Comparison of ENCODE assay signal across 8 cellular contexts in genomic region chr7:43985904-43986864, GRCh38. TPM values are rescaled to one million over a fixed set of nuclear protein-coding genes. Genes with fewer than 3 reads are reported as not detected.
A peak's percentile ranks its signal among the peaks of the same experiment; 100 is the strongest.
DNase-seq lines count a peak whose midpoint lies in the region; ATAC-seq, FAIRE-seq and TF ChIP-seq lines count a peak whose summit lies in the region.
"Not testable (repeated sequence)": the region's sequence is repeated elsewhere in the genome, so short reads cannot be mapped to it uniquely, and the experiment has no call there.

No MANE protein-coding gene starts in this region.

- not testable (repeated sequence) for H2BK15ac ChIP-seq in mesenchymal stem cell (ENCODE audit: low read depth, poor library complexity, severe bottlenecking)

- H3K9me3 ChIP-seq in CD4-positive, alpha-beta T cell (ENCODE audit: control insufficient read depth, low read length); mesenchymal stem cell (ENCODE audit: control insufficient read depth, low read length): not testable (repeated sequence)

- peak overlapping the region; percentile 56 for H3K4me3 Mint-ChIP-seq in CD4-positive, alpha-beta T cell

- peak; percentile 73 for TF ChIP-seq CTCF in CD4-positive, alpha-beta T cell (IDR thresholded peaks at IDR 0.05)
- peak; percentile 52 for TF ChIP-seq CTCF in epithelial cell of proximal tubule (conservative IDR thresholded peaks at IDR 0.05; ENCODE audit: low read depth, low read length)

- not testable (repeated sequence) for H3K14ac ChIP-seq in mesenchymal stem cell (ENCODE audit: low read length in 2 of 2)

- POLR2A ChIA-PET in CD4-positive, alpha-beta T cell (lab: Charles Lee) = not testable (repeated sequence)

- not testable (repeated sequence) for FAIRE-seq in RCC 7860 (lab: Jason Lieb, UNC)

- not testable (repeated sequence) for H3K27me3 ChIP-seq in CD4-positive, alpha-beta T cell (ENCODE audit: control insufficient read depth, insufficient read depth, low read length); mesenchymal stem cell (ENCODE audit: control insufficient read depth in 1 of 2, insufficient read depth in 1 of 2, low read length in 2 of 2)

- not testable (repeated sequence) for H3K9ac ChIP-seq in mesenchymal stem cell (ENCODE audit: low read length)

- not testable (repeated sequence) for H2AK5ac ChIP-seq in mesenchymal stem cell (ENCODE audit: low read length, severe bottlenecking)

- intact Hi-C loops in CD4-positive, alpha-beta T cell (cut with DNase I, micrococcal nuclease) = not testable (repeated sequence)

- not testable (repeated sequence) for H2BK5ac ChIP-seq in mesenchymal stem cell (ENCODE audit: low read depth, low read length, poor library complexity, severe bottlenecking)

- not testable (repeated sequence) for H3K9me3 Mint-ChIP-seq in CD4-positive, alpha-beta T cell

- H3K18ac ChIP-seq in mesenchymal stem cell (ENCODE audit: low read depth in 1 of 2, low read length in 2 of 2) = not testable (repeated sequence)

- not testable (repeated sequence) for H2BK120ac ChIP-seq in mesenchymal stem cell (ENCODE audit: low read depth, low read length)

- WGBS in mesenchymal stem cell = 14% methylated on average over 7 of the region's 33 CpGs

- not testable (repeated sequence) for H3K36me3 Mint-ChIP-seq in CD4-positive, alpha-beta T cell (ENCODE audit: low read depth)

- H3K27ac ChIP-seq in CD4-positive, alpha-beta T cell (ENCODE audit: low read depth, low read length); mesenchymal stem cell (ENCODE audit: low read length, poor library complexity, severe bottlenecking): not testable (repeated sequence)

- H4K8ac ChIP-seq in mesenchymal stem cell (ENCODE audit: low read length) = not testable (repeated sequence)

- H2AFZ ChIP-seq in mesenchymal stem cell (ENCODE audit: low read depth, low read length) = not testable (repeated sequence)

- ATAC-seq in CD4-positive, alpha-beta T cell (ENCODE audit: poor library complexity) = peak; percentile 89
- ATAC-seq in GM19468 (IDR thresholded peaks at IDR 0.05; ENCODE audit: extremely low read depth, unreplicated experiment) (peak; percentile 30), HG03520 (IDR thresholded peaks at IDR 0.05; ENCODE audit: unreplicated experiment) (peak; percentile 61)

- H3K79me1 ChIP-seq in mesenchymal stem cell (replicated peaks; ENCODE audit: low read length, poor library complexity, severe bottlenecking) = not testable (repeated sequence)

- H3K4me1 Mint-ChIP-seq in CD4-positive, alpha-beta T cell (ENCODE audit: low read depth) = not testable (repeated sequence)

- not testable (repeated sequence) for H3K4me2 ChIP-seq in mesenchymal stem cell (ENCODE audit: low read length, poor library complexity, severe bottlenecking)

- H3K27ac Mint-ChIP-seq in CD4-positive, alpha-beta T cell = not testable (repeated sequence)

- H3K4me3 ChIP-seq in epithelial cell of proximal tubule (ENCODE audit: low read depth, low read length); mesenchymal stem cell (ENCODE audit: insufficient read depth in 1 of 2, low read depth in 1 of 2, low read length in 2 of 2): not testable (repeated sequence)

- not testable (repeated sequence) for H4K91ac ChIP-seq in mesenchymal stem cell (ENCODE audit: low read length)

- not testable (repeated sequence) for H2BK12ac ChIP-seq in mesenchymal stem cell (ENCODE audit: low read length in 2 of 2)

- DNase-seq in CD4-positive, alpha-beta T cell = peak; percentile 72 to 87 (median 82)
- peak; percentile 29 for DNase-seq in RCC 7860 (ENCODE audit: low spot score)
- peak; percentile 94 for DNase-seq in activated T-cell treated with anti-CD3 and anti-CD28 coated beads, Interleukin-2, amount 50 U/mL, for 48 hours
- not testable (repeated sequence) for DNase-seq in epithelial cell of proximal tubule (ENCODE audit: low read depth)
- DNase-seq in mesenchymal stem cell = peak; percentile 68
- peak; percentile 79 to 84 (median 82) for DNase-seq in stimulated activated CD4-positive, alpha-beta T cell treated with anti-CD3 and anti-CD28 coated beads, TNF-alpha, amount 100 ng/mL, for 48 hours (ENCODE audit: low read depth in 3 of 3)

- not testable (repeated sequence) for H3K27me3 Mint-ChIP-seq in CD4-positive, alpha-beta T cell

- not testable (repeated sequence) for H3K4me1 ChIP-seq in mesenchymal stem cell (ENCODE audit: control insufficient read depth, insufficient read depth, low read depth, low read length)

- H3K23ac ChIP-seq in mesenchymal stem cell (ENCODE audit: low read length in 2 of 2) = not testable (repeated sequence)

- H3K36me3 ChIP-seq in mesenchymal stem cell (ENCODE audit: control insufficient read depth in 1 of 2, insufficient read depth in 2 of 2, low read depth in 1 of 2, low read length in 2 of 2) = not testable (repeated sequence)

- CTCF ChIA-PET in CD4-positive, alpha-beta T cell (lab: Charles Lee) = not testable (repeated sequence)

- not testable (repeated sequence) for H3K4ac ChIP-seq in mesenchymal stem cell (ENCODE audit: low read depth in 1 of 2, low read length in 2 of 2)

RNA-seq across cellular contexts. Expression of gene SPDYE1, which starts 11.5 kb away (rescaled TPM):
- not detected for total RNA-seq in CD4-positive, alpha-beta T cell
- total RNA-seq in epithelial cell of proximal tubule = not detected in 2 replicates
- polyA plus RNA-seq in mesenchymal stem cell (2013, experiment 1 of 2) = not detected
- not detected for polyA plus RNA-seq in mesenchymal stem cell (2013, experiment 2 of 2)

RNA-seq across cellular contexts. Expression of gene DBNL, which starts 58.3 kb away (rescaled TPM):
- total RNA-seq in CD4-positive, alpha-beta T cell = 10 to 100 TPM; 88.5 to 90.6 TPM
- 97.7 and 151 TPM in 2 replicates for total RNA-seq in epithelial cell of proximal tubule
- 51.9 TPM for polyA plus RNA-seq in mesenchymal stem cell (2013, experiment 1 of 2)
- polyA plus RNA-seq in mesenchymal stem cell (2013, experiment 2 of 2) = 52.3 TPM

RNA-seq across cellular contexts. Expression of gene UBE2D4, which starts 59.9 kb away (rescaled TPM):
- 1 to 10 TPM; 6.1 to 7.8 TPM for total RNA-seq in CD4-positive, alpha-beta T cell
- 22.5 and 26.7 TPM in 2 replicates for total RNA-seq in epithelial cell of proximal tubule
- 10.9 TPM for polyA plus RNA-seq in mesenchymal stem cell (2013, experiment 1 of 2)
- 9.9 TPM for polyA plus RNA-seq in mesenchymal stem cell (2013, experiment 2 of 2)

Comparison
In these comparisons a context has a peak if more than half of its experiments do, and no peak if none do; other contexts are left out.
1. ATAC-seq: peak in every context shown above with its lines; median percentile 89 in CD4-positive, alpha-beta T cell; 61 in HG03520; 30 in GM19468.